Comparison of ENCODE assay signal across 14 cellular contexts in the genomic region with DNA sequence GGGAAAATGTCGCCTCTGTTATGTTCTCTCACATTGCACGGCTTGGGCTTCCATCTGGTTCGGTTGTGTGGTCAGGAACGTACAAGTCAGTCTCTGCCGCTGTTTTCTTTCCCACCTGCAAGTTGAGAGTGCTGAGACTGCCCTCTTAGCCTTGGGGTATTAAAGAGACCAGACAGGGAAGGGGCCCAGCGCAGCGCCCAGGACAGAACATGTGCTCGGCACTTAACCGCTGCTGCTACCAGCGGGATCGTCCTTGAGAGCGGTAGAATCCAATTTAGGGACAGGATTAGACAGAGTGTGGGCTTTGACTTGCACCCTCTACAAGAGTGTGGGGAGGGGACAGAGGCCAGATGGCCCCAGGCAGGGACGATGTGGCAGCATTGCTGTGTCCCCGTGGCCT. TPM values are rescaled to one million over a fixed set of nuclear protein-coding genes. Genes with fewer than 3 reads are reported as not detected.
DNase-seq lines count a peak whose midpoint lies in the region; ATAC-seq, FAIRE-seq and TF ChIP-seq lines count a peak whose summit lies in the region.
"Had no signal": no experiment of that assay in that cellular context is flagged by ENCODE, and none has a peak within 500 bp of the region (broad histone marks: within the 10 kb centered on the region; RNA-seq: fewer than 3 reads in every experiment).

No MANE protein-coding gene starts in this region.

- H3K79me2 ChIP-seq in K562 (ENCODE audit: control insufficient read depth, insufficient read depth, low read length) (no peaks in the 10 kb centered on the region), osteoblast (ENCODE audit: insufficient read depth, low read length) (no peaks in the 10 kb centered on the region), PC-3 (ENCODE audit: low read length) (no peaks in the 10 kb centered on the region)

- H3K9ac ChIP-seq in K562 (ENCODE audit: insufficient read depth in 1 of 2, low read depth in 2 of 2, low read length in 2 of 2) (no peak overlapping the region), PC-3 (ENCODE audit: low read length) (no peak overlapping the region)
- H3K9ac ChIP-seq: BLaER1 treated with 17β-estradiol and CSF1 and Interleukin-3, amounts not matched to agents 10 nM and 100 nM had no signal

- peaks cover 0 to 9% of the 10 kb centered on the region in 2 experiments; a peak in 2 of 5 replicates for H3K4me1 ChIP-seq in K562 (replicated peaks in 1 of 2; ENCODE audit: control insufficient read depth in 2 of 2, insufficient read depth in 2 of 2, low read length in 2 of 2)
- no peaks in the 10 kb centered on the region for H3K4me1 ChIP-seq in osteoblast (ENCODE audit: insufficient read depth, low read length)
- H3K4me1 ChIP-seq in PC-3 (ENCODE audit: insufficient read depth, low read length): no peaks in the 10 kb centered on the region
- H3K4me1 ChIP-seq: HAP-1 had no signal

- CTCF ChIA-PET in K562 (lab: Yijun Ruan, JAX; ENCODE audit: low intra/inter-chr PET ratio) (no interaction called here), PC-3 (lab: Charles Lee) (no interaction called here)

- in situ Hi-C loops in K562 (cut with MboI): no loop called here

- FAIRE-seq in K562 (lab: Jason Lieb, UNC): no peak
- FAIRE-seq: GM12878, GM18507 had no signal

- TF ChIP-seq EP300 in K562 (IDR thresholded peaks at IDR 0.05; ENCODE audit: low read length): no peak

- no peak for ATAC-seq in K562
- no peak for ATAC-seq in PC-3
- ATAC-seq in stimulated activated naive CD8-positive, alpha-beta T cell treated with anti-CD3 and anti-CD28 coated beads, Interleukin-15, Interleukin-2, amounts not matched to agents 100 U/mL and 50 U/mL, for 24 hours: no peak
- ATAC-seq: GM12878 had no signal

- POLR2A ChIA-PET in K562 (lab: Yijun Ruan, JAX): no interaction called here
- POLR2A ChIA-PET in PC-3 (lab: Charles Lee; ENCODE audit: unreplicated experiment): no interaction called here

- no peaks in the 10 kb centered on the region for H3F3A ChIP-seq in PC-3 (ENCODE audit: low read length, unreplicated experiment)

- H3K9me3 ChIP-seq in K562 (replicated peaks; ENCODE audit: control insufficient read depth, insufficient read depth, low read depth, low read length) (peaks cover 7% of the 10 kb centered on the region; the same call in 1 of the 2 replicates), osteoblast (ENCODE audit: low read depth, low read length) (no peaks in the 10 kb centered on the region), PC-3 (ENCODE audit: low read length) (no peaks in the 10 kb centered on the region)
- H3K9me3 ChIP-seq: HAP-1 had no signal

- H3K27ac ChIP-seq in K562 (ENCODE audit: extremely low read depth, low read depth, low read length): no peak overlapping the region
- no peak overlapping the region for H3K27ac ChIP-seq in osteoblast (ENCODE audit: low read depth, low read length)
- H3K27ac ChIP-seq in PC-3 (ENCODE audit: low read length): no peak overlapping the region
- H3K27ac ChIP-seq: BLaER1 treated with 17β-estradiol and CSF1 and Interleukin-3, amounts not matched to agents 10 nM and 100 nM had no signal

- H4K20me1 ChIP-seq in K562 (replicated peaks; ENCODE audit: control insufficient read depth, insufficient read depth, low read length) (no peaks in the 10 kb centered on the region), osteoblast (ENCODE audit: insufficient read depth, low read length) (no peaks in the 10 kb centered on the region), PC-3 (ENCODE audit: low read length) (no peaks in the 10 kb centered on the region)
- H4K20me1 ChIP-seq: BLaER1 treated with 17β-estradiol and CSF1 and Interleukin-3, amounts not matched to agents 10 nM and 100 nM had no signal

- 77% methylated on average over 14 of the region's 14 CpGs for WGBS in K562 (ENCODE audit: insufficient coverage, low coverage, missing lambda C conversion rate)

- H3K36me3 ChIP-seq in K562 (ENCODE audit: control insufficient read depth, insufficient read depth, low read length): no peaks in the 10 kb centered on the region
- H3K36me3 ChIP-seq in osteoblast (ENCODE audit: insufficient read depth, low read length): no peaks in the 10 kb centered on the region
- no peaks in the 10 kb centered on the region for H3K36me3 ChIP-seq in PC-3 (ENCODE audit: low read depth, low read length)
- H3K36me3 ChIP-seq: BLaER1 treated with 17β-estradiol and CSF1 and Interleukin-3, amounts not matched to agents 10 nM and 100 nM; HAP-1 had no signal

- DNase-seq in GM03348 (ENCODE audit: low spot score): peak; percentile 1
- DNase-seq in NCI-H524 treated with DMSO at 0.1 percent for 48 hours (lab: John Stamatoyannopoulos, UW): peak; percentile 98
- no peak for DNase-seq in K562 (ENCODE audit: extremely low read depth in 1 of 4, low spot score in 3 of 4)
- peak; percentile 36 for DNase-seq in osteoblast (ENCODE audit: insufficient read length, low spot score, missing footprints)
- no peak for DNase-seq in PC-3
- DNase-seq in DMS114 treated with DMSO at 0.1 percent for 48 hours (lab: John Stamatoyannopoulos, UW; ENCODE audit: unreplicated experiment): no peak
- no peak for DNase-seq in stimulated activated naive CD8-positive, alpha-beta T cell treated with anti-CD3 and anti-CD28 coated beads, Interleukin-15, Interleukin-2, amounts not matched to agents 100 U/mL and 50 U/mL, for 24 hours
- DNase-seq: 8988T; CD4-positive, CD25-positive, alpha-beta regulatory T cell; GOT3 had no signal

- H3K9me1 ChIP-seq in K562 (ENCODE audit: control insufficient read depth, insufficient read depth, low read length): no peaks in the 10 kb centered on the region

- H3K4me3 ChIP-seq in K562: no peak overlapping the region
- H3K4me3 ChIP-seq in osteoblast (ENCODE audit: insufficient read depth, low read length): no peak overlapping the region
- H3K4me3 ChIP-seq in PC-3 (ENCODE audit: low read length): no peak overlapping the region
- H3K4me3 ChIP-seq: BLaER1 treated with 17β-estradiol and CSF1 and Interleukin-3, amounts not matched to agents 10 nM and 100 nM; GM12878; HAP-1 had no signal

- TF ChIP-seq RAD21 in K562 (CRISPR knock-in tag; conservative IDR thresholded peaks at IDR 0.05 in 1 of 2, IDR thresholded peaks at IDR 0.05 in 1 of 2): no peak

- no TSS peak for BruUV-seq in K562 (replicated peaks; lab: Mats Ljungman, UMichigan)
- BruUV-seq in PC-3 (replicated peaks; lab: Mats Ljungman, UMichigan): no TSS peak

- no peaks in the 10 kb centered on the region for H3K9me2 ChIP-seq in PC-3 (replicated peaks; ENCODE audit: low read length)

- intact Hi-C loops in K562 (cut with micrococcal nuclease) (no loop called here), PC-3 (cut with micrococcal nuclease) (no loop called here)

- no peak overlapping the region; the same call in 1 of the 2 replicates for H2AFZ ChIP-seq in K562 (ENCODE audit: low read depth, low read length)
- H2AFZ ChIP-seq in osteoblast (ENCODE audit: low read length): no peak overlapping the region
- H2AFZ ChIP-seq in PC-3 (ENCODE audit: low read length): no peak overlapping the region

- no peak overlapping the region for H3K4me2 ChIP-seq in K562 (ENCODE audit: insufficient read depth, low read length)
- H3K4me2 ChIP-seq in osteoblast (ENCODE audit: insufficient read depth, low read length): no peak overlapping the region
- H3K4me2 ChIP-seq in PC-3 (ENCODE audit: low read length): no peak overlapping the region
- H3K4me2 ChIP-seq: BLaER1 treated with 17β-estradiol and CSF1 and Interleukin-3, amounts not matched to agents 10 nM and 100 nM had no signal

- H3K27me3 ChIP-seq in K562 (ENCODE audit: control insufficient read depth in 2 of 2, insufficient read depth in 2 of 2, low read length in 2 of 2): no peaks in the 10 kb centered on the region
- H3K27me3 ChIP-seq in osteoblast (ENCODE audit: insufficient read depth, low read length): no peaks in the 10 kb centered on the region
- H3K27me3 ChIP-seq in PC-3 (ENCODE audit: low read length): no peaks in the 10 kb centered on the region
- H3K27me3 ChIP-seq: BLaER1 treated with 17β-estradiol and CSF1 and Interleukin-3, amounts not matched to agents 10 nM and 100 nM had no signal

- no peak for TF ChIP-seq POLR2A in K562 (conservative IDR thresholded peaks at IDR 0.05)

- TF ChIP-seq CTCF in K562 (IDR thresholded peaks at IDR 0.05 in 2 of 3, conservative IDR thresholded peaks at IDR 0.05 in 1 of 3; ENCODE audit: insufficient read depth in 2 of 3, low read depth in 1 of 3, low read length in 3 of 3) (no peak), osteoblast (IDR thresholded peaks at IDR 0.05; ENCODE audit: extremely low read depth, low read depth, low read length) (no peak), PC-3 (conservative IDR thresholded peaks at IDR 0.05; ENCODE audit: low read depth, low read length) (no peak)

RNA-seq across cellular contexts. Expression of gene AGPAT3, which starts 17.7 kb away (rescaled TPM):
- total RNA-seq in K562 (2011; cell fraction: chromatin; rRNA removed; ENCODE audit: low replicate concordance): 91.3 and 152 TPM in 2 replicates
- total RNA-seq in K562 (2011; cell fraction: nucleolus; rRNA removed): 92.9 and 103 TPM in 2 replicates
- 104 and 106 TPM in 2 replicates for total RNA-seq in K562 (2011; cell fraction: nucleoplasm; rRNA removed)
- total RNA-seq in K562 (2014; rRNA removed) (41.3 and 50.4 TPM in 2 replicates), K562 (2014; rRNA removed; fragmentation: Illumina TruSeq; extraction: Trizol) (27.3 and 28.6 TPM in 2 replicates), K562 (2015; rRNA removed; fragmentation: Illumina TruSeq; extraction: Trizol) (33.7 and 35.7 TPM in 2 replicates), K562 (2021) (88.4 and 90.1 TPM in 2 replicates), osteoblast (37.4 and 47.4 TPM in 2 replicates), PC-3 (2014; rRNA removed) (76.1 and 91.9 TPM in 2 replicates)
- polyA plus RNA-seq in K562 (2011; rRNA removed) (48.3 and 63.4 TPM in 2 replicates), K562 (2014; fragmentation: Illumina TruSeq; extraction: Trizol) (33.2 and 48.4 TPM in 2 replicates), K562 (2014; fragmentation: Nextera tagmentation; extraction: Ambion mirVana) (1 to 10 TPM; 1.5 TPM), K562 (2014; rRNA removed) (46.6 and 50.1 TPM in 2 replicates)
- 66.5 and 76.4 TPM in 2 replicates for polyA plus RNA-seq in K562 (2011; cell fraction: cytosol; rRNA removed)
- 70.1 and 87.0 TPM in 2 replicates for polyA plus RNA-seq in K562 (2011; cell fraction: nucleus; rRNA removed)
- 42.6 and 65.7 TPM in 2 replicates for polyA plus RNA-seq in K562 (2012)
- 40.0 and 57.0 TPM in 2 replicates for polyA minus RNA-seq in K562 (2011; rRNA and poly(A)+ RNA removed)
- 48.7 and 66.4 TPM in 2 replicates for polyA minus RNA-seq in K562 (2011; cell fraction: cytosol; rRNA and poly(A)+ RNA removed)
- 26.1 and 32.4 TPM in 2 replicates for polyA minus RNA-seq in K562 (2011; cell fraction: nucleus; rRNA and poly(A)+ RNA removed)

RNA-seq across cellular contexts. Expression of gene RRP1, which starts 57.9 kb away (rescaled TPM):
- 200 and 398 TPM in 2 replicates for total RNA-seq in K562 (2011; cell fraction: chromatin; rRNA removed; ENCODE audit: low replicate concordance)
- total RNA-seq in K562 (2011; cell fraction: nucleolus; rRNA removed): 176 and 196 TPM in 2 replicates
- 186 and 220 TPM in 2 replicates for total RNA-seq in K562 (2011; cell fraction: nucleoplasm; rRNA removed)
- total RNA-seq in K562 (2014; rRNA removed) (68.6 and 84.3 TPM in 2 replicates), K562 (2014; rRNA removed; fragmentation: Illumina TruSeq; extraction: Trizol) (40.5 and 48.5 TPM in 2 replicates), K562 (2015; rRNA removed; fragmentation: Illumina TruSeq; extraction: Trizol) (51.6 and 52.9 TPM in 2 replicates), K562 (2021) (89.1 and 105 TPM in 2 replicates), osteoblast (16.5 and 18.5 TPM in 2 replicates), PC-3 (2014; rRNA removed) (76.4 and 96.6 TPM in 2 replicates)
- polyA plus RNA-seq in K562 (2011; rRNA removed) (38.0 and 47.3 TPM in 2 replicates), K562 (2014; fragmentation: Illumina TruSeq; extraction: Trizol) (79.7 and 97.5 TPM in 2 replicates), K562 (2014; fragmentation: Nextera tagmentation; extraction: Ambion mirVana) (1 to 10 TPM in 1 of 2 experiments, under 1 TPM in 1; 0.89 to 1.8 TPM), K562 (2014; rRNA removed) (60.2 and 64.7 TPM in 2 replicates)
- 22.9 and 23.5 TPM in 2 replicates for polyA plus RNA-seq in K562 (2011; cell fraction: cytosol; rRNA removed)
- polyA plus RNA-seq in K562 (2011; cell fraction: nucleus; rRNA removed): 233 and 286 TPM in 2 replicates
- 35.6 and 62.2 TPM in 2 replicates for polyA plus RNA-seq in K562 (2012)
- polyA minus RNA-seq in K562 (2011; rRNA and poly(A)+ RNA removed): 23.9 and 28.6 TPM in 2 replicates
- 20.8 and 22.0 TPM in 2 replicates for polyA minus RNA-seq in K562 (2011; cell fraction: cytosol; rRNA and poly(A)+ RNA removed)
- 66.5 and 104 TPM in 2 replicates for polyA minus RNA-seq in K562 (2011; cell fraction: nucleus; rRNA and poly(A)+ RNA removed)

Comparison
In these comparisons a context has a peak if more than half of its experiments do, and no peak if none do; other contexts are left out.
1. DNase-seq: peak in GM03348 (single experiment), NCI-H524 treated with DMSO at 0.1 percent for 48 hours (single experiment) and osteoblast (single experiment); none in K562 (0 of 4), PC-3 (single experiment), DMS114 treated with DMSO at 0.1 percent for 48 hours (single experiment) and stimulated activated naive CD8-positive, alpha-beta T cell treated with anti-CD3 and anti-CD28 coated beads, Interleukin-15, Interleukin-2, amounts not matched to agents 100 U/mL and 50 U/mL, for 24 hours (single experiment).